Comparison of ENCODE assay signal across 18 cellular contexts in genomic region chr10:103613616-103614015, GRCh38.
"Had no signal": no experiment of that assay in that cellular context is flagged by ENCODE, and none has a peak within 500 bp of the region (broad histone marks: within the 10 kb centered on the region; RNA-seq: fewer than 3 reads in every experiment).

No MANE protein-coding gene starts in this region.

- ATAC-seq: heart left ventricle; left colon; naive thymus-derived CD8-positive, alpha-beta T cell; right lobe of liver; stimulated activated naive B cell treated with anti-CD40 and anti-IgM and Interleukin-4, amounts not matched to agents 10 μg/mL and 1 μg/mL and 100 μg/mL, for 72 hours; stimulated activated naive CD8-positive, alpha-beta T cell treated with anti-CD3 and anti-CD28 coated beads, Interleukin-15, amount 100 ng/mL, for 72 hours had no signal

- H3K36me3 ChIP-seq: ovary had no signal

- H3K27me3 ChIP-seq: heart left ventricle, ovary, right lobe of liver, transverse colon had no signal

- H3K27ac ChIP-seq: coronary artery, ovary, right lobe of liver, thoracic aorta had no signal

- H3K4me3 ChIP-seq: coronary artery, heart left ventricle, ovary, right lobe of liver, thoracic aorta, transverse colon had no signal

- DNase-seq: effector CD8-positive, alpha-beta T cell; foreskin melanocyte; hippocampal formation; left colon; mesendoderm; naive thymus-derived CD8-positive, alpha-beta T cell; nucleus accumbens; right lobe of liver; stimulated activated CD4-positive, alpha-beta T cell treated with anti-CD3 and anti-CD28 coated beads, Interleukin-2, amount 100 ng/mL, for 24 hours; stimulated activated CD4-positive, alpha-beta T cell treated with anti-CD3 and anti-CD28 coated beads, Interleukin-4, amount 100 ng/mL, for 4 hours; stimulated activated naive B cell treated with anti-CD40 and anti-IgM and Interleukin-4, amounts not matched to agents 10 μg/mL and 1 μg/mL and 100 μg/mL, for 72 hours; stimulated activated naive CD8-positive, alpha-beta T cell treated with anti-CD3 and anti-CD28 coated beads, Interleukin-15, amount 100 ng/mL, for 72 hours; substantia nigra; transverse colon had no signal

- H3K9me3 ChIP-seq: heart left ventricle, ovary, right lobe of liver, thoracic aorta, transverse colon had no signal
